ENCODE assay signal across 1 cellular context in the genomic region with DNA sequence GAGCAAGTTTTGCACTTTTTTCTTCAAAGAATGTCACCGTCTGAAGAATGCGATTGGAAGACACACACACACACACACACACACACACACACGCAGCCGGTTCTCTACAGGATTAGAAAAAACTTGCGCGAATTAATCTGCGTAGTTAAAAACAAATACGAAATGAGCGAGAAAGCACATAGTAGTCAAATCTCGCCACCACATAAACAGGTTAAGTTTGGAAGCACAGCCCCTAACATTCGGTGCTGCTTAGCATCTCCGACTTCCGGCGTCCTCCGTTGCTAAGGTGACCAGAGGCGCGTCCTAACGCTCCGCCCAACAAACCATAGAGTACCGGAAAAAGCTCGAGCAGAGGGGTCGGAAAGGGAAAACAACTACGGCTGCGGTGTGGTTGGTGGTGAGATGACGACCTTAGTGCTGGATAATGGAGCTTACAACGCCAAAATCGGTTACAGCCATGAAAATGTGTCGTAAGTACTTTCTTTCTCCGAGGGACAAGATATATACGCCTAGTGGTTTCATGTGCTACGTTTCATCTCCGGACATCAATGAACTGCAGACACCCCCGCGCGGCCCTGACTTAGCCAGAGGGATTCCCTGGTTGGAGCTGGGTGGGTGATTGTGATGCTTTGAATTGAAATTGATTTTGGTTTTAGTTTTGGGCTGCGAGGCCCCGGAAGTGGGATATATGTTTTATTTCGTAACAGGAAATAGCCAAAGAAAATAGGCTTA.
TF ChIP-seq lines count a peak whose summit lies in the region.

A gene (plus strand): TSS at position 366 of the 732 bp plus-strand sequence. CDS start 37 bp downstream, at position 403.

TF ChIP-seq in K562, 482 proteins besides CTCF, POLR2A, EP300 and RAD21 (continued from another document):
- TF ChIP-seq, protein P1, sequence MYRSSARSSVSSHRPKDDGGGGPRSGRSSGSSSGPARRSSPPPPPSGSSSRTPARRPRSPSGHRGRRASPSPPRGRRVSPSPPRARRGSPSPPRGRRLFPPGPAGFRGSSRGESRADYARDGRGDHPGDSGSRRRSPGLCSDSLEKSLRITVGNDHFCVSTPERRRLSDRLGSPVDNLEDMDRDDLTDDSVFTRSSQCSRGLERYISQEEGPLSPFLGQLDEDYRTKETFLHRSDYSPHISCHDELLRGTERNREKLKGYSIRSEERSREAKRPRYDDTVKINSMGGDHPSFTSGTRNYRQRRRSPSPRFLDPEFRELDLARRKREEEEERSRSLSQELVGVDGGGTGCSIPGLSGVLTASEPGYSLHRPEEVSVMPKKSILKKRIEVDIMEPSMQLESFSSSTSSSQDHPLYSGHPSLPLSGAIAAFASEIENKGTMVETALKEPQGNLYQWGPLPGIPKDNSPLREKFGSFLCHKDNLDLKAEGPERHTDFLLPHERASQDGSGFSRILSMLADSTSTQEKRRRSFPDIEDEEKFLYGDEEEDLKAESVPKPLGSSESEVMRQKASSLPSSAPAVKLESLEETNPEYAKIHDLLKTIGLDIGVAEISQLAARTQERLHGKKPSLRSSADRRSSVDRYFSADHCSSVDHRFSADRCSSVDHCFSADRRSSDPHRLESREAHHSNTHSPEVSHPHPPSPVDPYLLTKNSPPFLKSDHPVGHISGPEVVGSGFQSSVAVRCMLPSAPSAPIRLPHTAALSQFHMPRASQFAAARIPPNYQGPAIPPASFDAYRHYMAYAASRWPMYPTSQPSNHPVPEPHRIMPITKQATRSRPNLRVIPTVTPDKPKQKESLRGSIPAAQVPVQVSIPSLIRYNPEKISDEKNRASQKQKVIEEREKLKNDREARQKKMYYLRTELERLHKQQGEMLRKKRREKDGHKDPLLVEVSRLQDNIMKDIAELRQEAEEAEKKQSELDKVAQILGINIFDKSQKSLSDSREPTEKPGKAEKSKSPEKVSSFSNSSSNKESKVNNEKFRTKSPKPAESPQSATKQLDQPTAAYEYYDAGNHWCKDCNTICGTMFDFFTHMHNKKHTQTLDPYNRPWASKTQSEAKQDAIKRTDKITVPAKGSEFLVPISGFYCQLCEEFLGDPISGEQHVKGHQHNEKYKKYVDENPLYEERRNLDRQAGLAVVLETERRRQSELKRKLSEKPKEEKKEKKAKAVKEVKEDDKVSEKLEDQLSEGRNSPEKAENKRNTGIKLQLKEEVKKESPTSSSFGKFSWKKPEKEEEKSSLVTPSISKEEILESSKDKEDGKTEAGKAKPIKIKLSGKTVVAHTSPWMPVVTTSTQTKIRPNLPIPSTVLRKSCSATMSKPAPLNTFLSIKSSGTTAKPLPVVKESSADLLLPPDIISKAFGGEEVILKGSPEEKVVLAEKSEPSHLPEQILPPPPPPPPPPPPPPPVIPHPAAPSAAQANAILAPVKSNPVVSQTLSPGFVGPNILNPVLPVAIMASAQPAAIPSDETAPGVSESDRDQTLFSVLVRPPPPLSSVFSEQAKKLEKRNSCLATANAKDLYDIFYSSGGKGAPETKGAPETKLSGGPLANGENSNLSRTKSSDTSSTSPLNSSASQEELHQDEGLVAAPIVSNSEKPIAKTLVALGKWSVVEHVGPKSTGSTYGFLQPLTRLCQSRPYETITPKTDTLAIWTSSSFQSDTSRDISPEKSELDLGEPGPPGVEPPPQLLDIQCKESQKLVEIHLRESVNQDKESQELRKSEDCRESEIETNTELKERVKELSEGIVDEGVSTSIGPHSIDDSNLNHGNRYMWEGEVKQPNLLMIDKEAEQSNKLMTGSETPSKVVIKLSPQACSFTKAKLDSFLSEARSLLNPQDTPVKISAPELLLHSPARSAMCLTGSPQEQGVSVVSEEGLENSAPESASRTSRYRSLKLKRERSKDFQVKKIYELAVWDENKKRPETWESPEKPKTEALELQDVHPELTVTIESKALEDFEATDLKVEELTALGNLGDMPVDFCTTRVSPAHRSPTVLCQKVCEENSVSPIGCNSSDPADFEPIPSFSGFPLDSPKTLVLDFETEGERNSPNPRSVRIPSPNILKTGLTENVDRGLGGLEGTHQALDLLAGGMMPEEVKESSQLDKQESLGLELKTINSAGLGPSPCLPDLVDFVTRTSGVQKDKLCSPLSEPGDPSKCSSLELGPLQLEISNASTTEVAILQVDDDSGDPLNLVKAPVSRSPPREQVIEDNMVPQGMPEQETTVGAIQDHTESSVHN (IDR thresholded peaks at IDR 0.05; ENCODE audit: borderline replicate concordance in 1 of 2, low read depth in 1 of 2) = no peak
- no peak for TF ChIP-seq BHLHE40 (IDR thresholded peaks at IDR 0.05; ENCODE audit: low read length)
- TF ChIP-seq ERF (CRISPR knock-in tag; IDR thresholded peaks at IDR 0.05) = no peak
- TF ChIP-seq PHF20 (IDR thresholded peaks at IDR 0.05; ENCODE audit: partially characterized antibody) = peak; percentile 35
- TF ChIP-seq PTRF (tag; IDR thresholded peaks at IDR 0.05) = no peak
- TF ChIP-seq NUFIP1 (IDR thresholded peaks at IDR 0.05; ENCODE audit: partially characterized antibody) = no peak
- TF ChIP-seq, protein P2, sequence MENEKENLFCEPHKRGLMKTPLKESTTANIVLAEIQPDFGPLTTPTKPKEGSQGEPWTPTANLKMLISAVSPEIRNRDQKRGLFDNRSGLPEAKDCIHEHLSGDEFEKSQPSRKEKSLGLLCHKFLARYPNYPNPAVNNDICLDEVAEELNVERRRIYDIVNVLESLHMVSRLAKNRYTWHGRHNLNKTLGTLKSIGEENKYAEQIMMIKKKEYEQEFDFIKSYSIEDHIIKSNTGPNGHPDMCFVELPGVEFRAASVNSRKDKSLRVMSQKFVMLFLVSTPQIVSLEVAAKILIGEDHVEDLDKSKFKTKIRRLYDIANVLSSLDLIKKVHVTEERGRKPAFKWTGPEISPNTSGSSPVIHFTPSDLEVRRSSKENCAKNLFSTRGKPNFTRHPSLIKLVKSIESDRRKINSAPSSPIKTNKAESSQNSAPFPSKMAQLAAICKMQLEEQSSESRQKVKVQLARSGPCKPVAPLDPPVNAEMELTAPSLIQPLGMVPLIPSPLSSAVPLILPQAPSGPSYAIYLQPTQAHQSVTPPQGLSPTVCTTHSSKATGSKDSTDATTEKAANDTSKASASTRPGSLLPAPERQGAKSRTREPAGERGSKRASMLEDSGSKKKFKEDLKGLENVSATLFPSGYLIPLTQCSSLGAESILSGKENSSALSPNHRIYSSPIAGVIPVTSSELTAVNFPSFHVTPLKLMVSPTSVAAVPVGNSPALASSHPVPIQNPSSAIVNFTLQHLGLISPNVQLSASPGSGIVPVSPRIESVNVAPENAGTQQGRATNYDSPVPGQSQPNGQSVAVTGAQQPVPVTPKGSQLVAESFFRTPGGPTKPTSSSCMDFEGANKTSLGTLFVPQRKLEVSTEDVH (IDR thresholded peaks at IDR 0.05; ENCODE audit: low read depth, partially characterized antibody) = peak; percentile 78
- TF ChIP-seq ESRRA (IDR thresholded peaks at IDR 0.05; ENCODE audit: borderline replicate concordance, low read depth) = peak; percentile 63; the same call in 1 of the 2 replicates
- TF ChIP-seq SMARCE1 (IDR thresholded peaks at IDR 0.05) = 0 out of 2 replicates have a peak, but pooled peaks have one; percentile 15
- TF ChIP-seq DIDO1 (tag; IDR thresholded peaks at IDR 0.05; ENCODE audit: low read depth) = peak; percentile 67
- TF ChIP-seq XRCC5 (IDR thresholded peaks at IDR 0.05; ENCODE audit: low read depth, low read length) = 0 out of 2 replicates have a peak, but pooled peaks have one; percentile 50
- TF ChIP-seq ZNF75A (CRISPR knock-in tag; IDR thresholded peaks at IDR 0.05) = no peak
- TF ChIP-seq, protein P3, sequence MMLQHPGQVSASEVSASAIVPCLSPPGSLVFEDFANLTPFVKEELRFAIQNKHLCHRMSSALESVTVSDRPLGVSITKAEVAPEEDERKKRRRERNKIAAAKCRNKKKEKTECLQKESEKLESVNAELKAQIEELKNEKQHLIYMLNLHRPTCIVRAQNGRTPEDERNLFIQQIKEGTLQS (IDR thresholded peaks at IDR 0.05) = no peak
- TF ChIP-seq, protein P3 (CRISPR knock-in tag; conservative IDR thresholded peaks at IDR 0.05) = no peak
- TF ChIP-seq CBX8 (IDR thresholded peaks at IDR 0.05; ENCODE audit: borderline replicate concordance, extremely low read depth, low read depth, low read length, poor library complexity, severe bottlenecking) = no peak
- no peak for TF ChIP-seq CBX1 (IDR thresholded peaks at IDR 0.05; ENCODE audit: low read depth)
- no peak for TF ChIP-seq PHB (CRISPR knock-in tag; IDR thresholded peaks at IDR 0.05)
- TF ChIP-seq ZNF175 (CRISPR knock-in tag; IDR thresholded peaks at IDR 0.05; ENCODE audit: low read depth) = no peak
- 0 out of 4 replicates have a peak, but pooled peaks have one; percentile 22 to 23 for TF ChIP-seq ARNT (IDR thresholded peaks at IDR 0.05)
- peak; percentile 85 for TF ChIP-seq SP2 (IDR thresholded peaks at IDR 0.05; ENCODE audit: extremely low read depth, low read depth, low read length, poor library complexity, severe bottlenecking)
- TF ChIP-seq ZNF143 (CRISPR knock-in tag; IDR thresholded peaks at IDR 0.05) = no peak
- peak; percentile 99 for TF ChIP-seq SAP30 (IDR thresholded peaks at IDR 0.05; ENCODE audit: borderline replicate concordance, insufficient read depth, low read depth, low read length, poor library complexity, severe bottlenecking)
- TF ChIP-seq BCOR (IDR thresholded peaks at IDR 0.05) = no peak
- TF ChIP-seq HNRNPK (IDR thresholded peaks at IDR 0.05; ENCODE audit: low read depth, low read length, poor library complexity, severe bottlenecking) = no peak
- no peak for TF ChIP-seq PCBP2 (IDR thresholded peaks at IDR 0.05; ENCODE audit: low read depth, low read length, poor library complexity, severe bottlenecking)
- TF ChIP-seq, protein P4, sequence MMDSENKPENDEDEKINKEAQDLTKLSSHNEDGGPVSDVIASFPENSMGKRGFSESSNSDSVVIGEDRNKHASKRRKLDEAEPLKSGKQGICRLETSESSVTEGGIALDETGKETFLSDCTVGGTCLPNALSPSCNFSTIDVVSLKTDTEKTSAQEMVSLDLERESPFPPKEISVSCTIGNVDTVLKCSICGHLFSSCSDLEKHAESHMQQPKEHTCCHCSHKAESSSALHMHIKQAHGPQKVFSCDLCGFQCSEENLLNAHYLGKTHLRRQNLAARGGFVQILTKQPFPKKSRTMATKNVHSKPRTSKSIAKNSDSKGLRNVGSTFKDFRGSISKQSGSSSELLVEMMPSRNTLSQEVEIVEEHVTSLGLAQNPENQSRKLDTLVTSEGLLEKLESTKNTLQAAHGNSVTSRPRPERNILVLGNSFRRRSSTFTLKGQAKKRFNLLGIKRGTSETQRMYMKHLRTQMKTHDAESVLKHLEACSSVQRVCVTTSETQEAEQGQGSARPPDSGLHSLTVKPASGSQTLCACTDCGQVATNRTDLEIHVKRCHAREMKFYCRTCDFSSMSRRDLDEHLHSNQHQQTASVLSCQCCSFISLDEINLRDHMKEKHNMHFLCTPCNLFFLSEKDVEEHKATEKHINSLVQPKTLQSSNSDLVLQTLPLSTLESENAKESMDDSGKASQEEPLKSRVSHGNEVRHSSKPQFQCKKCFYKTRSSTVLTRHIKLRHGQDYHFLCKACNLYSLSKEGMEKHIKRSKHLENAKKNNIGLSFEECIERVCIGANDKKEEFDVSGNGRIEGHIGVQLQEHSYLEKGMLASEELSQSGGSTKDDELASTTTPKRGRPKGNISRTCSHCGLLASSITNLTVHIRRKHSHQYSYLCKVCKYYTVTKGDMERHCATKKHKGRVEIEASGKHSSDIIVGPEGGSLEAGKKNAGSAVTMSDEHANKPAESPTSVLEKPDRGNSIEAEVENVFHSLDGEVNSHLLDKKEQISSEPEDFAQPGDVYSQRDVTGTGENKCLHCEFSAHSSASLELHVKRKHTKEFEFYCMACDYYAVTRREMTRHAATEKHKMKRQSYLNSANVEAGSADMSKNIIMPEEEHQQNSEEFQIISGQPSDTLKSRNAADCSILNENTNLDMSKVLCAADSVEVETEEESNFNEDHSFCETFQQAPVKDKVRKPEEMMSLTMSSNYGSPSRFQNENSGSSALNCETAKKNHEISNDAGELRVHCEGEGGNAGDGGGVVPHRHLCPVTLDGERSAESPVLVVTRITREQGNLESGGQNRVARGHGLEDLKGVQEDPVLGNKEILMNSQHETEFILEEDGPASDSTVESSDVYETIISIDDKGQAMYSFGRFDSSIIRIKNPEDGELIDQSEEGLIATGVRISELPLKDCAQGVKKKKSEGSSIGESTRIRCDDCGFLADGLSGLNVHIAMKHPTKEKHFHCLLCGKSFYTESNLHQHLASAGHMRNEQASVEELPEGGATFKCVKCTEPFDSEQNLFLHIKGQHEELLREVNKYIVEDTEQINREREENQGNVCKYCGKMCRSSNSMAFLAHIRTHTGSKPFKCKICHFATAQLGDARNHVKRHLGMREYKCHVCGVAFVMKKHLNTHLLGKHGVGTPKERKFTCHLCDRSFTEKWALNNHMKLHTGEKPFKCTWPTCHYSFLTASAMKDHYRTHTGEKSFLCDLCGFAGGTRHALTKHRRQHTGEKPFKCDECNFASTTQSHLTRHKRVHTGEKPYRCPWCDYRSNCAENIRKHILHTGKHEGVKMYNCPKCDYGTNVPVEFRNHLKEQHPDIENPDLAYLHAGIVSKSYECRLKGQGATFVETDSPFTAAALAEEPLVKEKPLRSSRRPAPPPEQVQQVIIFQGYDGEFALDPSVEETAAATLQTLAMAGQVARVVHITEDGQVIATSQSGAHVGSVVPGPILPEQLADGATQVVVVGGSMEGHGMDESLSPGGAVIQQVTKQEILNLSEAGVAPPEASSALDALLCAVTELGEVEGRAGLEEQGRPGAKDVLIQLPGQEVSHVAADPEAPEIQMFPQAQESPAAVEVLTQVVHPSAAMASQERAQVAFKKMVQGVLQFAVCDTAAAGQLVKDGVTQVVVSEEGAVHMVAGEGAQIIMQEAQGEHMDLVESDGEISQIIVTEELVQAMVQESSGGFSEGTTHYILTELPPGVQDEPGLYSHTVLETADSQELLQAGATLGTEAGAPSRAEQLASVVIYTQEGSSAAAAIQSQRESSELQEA (IDR thresholded peaks at IDR 0.05; ENCODE audit: low read depth) = no peak
- TF ChIP-seq ZNF778 (CRISPR knock-in tag; IDR thresholded peaks at IDR 0.05) = no peak
- TF ChIP-seq, protein P5, sequence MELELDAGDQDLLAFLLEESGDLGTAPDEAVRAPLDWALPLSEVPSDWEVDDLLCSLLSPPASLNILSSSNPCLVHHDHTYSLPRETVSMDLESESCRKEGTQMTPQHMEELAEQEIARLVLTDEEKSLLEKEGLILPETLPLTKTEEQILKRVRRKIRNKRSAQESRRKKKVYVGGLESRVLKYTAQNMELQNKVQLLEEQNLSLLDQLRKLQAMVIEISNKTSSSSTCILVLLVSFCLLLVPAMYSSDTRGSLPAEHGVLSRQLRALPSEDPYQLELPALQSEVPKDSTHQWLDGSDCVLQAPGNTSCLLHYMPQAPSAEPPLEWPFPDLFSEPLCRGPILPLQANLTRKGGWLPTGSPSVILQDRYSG (tag; conservative IDR thresholded peaks at IDR 0.05; ENCODE audit: low read depth) = no peak
- TF ChIP-seq EP400 (IDR thresholded peaks at IDR 0.05) = peak; percentile 66
- no peak for TF ChIP-seq LCOR (CRISPR knock-in tag; IDR thresholded peaks at IDR 0.05)
- TF ChIP-seq, protein P6, sequence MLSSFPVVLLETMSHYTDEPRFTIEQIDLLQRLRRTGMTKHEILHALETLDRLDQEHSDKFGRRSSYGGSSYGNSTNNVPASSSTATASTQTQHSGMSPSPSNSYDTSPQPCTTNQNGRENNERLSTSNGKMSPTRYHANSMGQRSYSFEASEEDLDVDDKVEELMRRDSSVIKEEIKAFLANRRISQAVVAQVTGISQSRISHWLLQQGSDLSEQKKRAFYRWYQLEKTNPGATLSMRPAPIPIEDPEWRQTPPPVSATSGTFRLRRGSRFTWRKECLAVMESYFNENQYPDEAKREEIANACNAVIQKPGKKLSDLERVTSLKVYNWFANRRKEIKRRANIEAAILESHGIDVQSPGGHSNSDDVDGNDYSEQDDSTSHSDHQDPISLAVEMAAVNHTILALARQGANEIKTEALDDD (IDR thresholded peaks at IDR 0.05) = 0 out of 2 replicates have a peak, but pooled peaks have one; percentile 12
- TF ChIP-seq CXXC5 (CRISPR knock-in tag; IDR thresholded peaks at IDR 0.05) = peak; percentile 81
TF ChIP-seq in K562: peak in this region for 96.
